Comparison of ENCODE assay signal across 19 cellular contexts in the genomic region with DNA sequence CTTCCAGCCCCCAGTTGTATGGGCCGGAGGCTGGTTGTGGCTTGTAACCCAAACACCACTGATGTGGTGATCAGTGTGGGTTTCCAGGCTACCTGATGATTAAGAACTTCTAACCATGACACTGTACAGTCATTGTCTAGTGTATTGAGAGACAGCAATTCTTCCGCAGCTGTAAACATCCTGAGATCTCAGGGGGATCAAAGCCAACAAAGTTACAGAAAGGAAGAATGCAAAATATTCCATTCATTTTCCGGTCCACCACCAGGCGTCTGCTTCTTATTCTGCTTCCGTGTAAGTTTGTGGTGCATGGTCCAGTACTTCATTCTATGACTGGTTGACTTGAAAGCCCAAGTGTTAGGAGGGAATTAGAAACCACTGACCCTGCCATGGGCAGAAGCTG. TPM values are rescaled to one million over a fixed set of nuclear protein-coding genes. Genes with fewer than 3 reads are reported as not detected.
DNase-seq lines count a peak whose midpoint lies in the region; ATAC-seq and TF ChIP-seq lines count a peak whose summit lies in the region.
"Had no signal": no experiment of that assay in that cellular context is flagged by ENCODE, and none has a peak within 500 bp of the region (broad histone marks: within the 10 kb centered on the region; RNA-seq: fewer than 3 reads in every experiment).

No MANE protein-coding gene starts in this region.

- in situ Hi-C loops in SK-MEL-5 (cut with HindIII; ENCODE audit: low pct_unique_long_range_greater_than_20kb, low sequenced_read_pairs) = no loop called here

- no peak overlapping the region for H3K27ac ChIP-seq in body of pancreas
- H3K27ac ChIP-seq: spleen had no signal

- H3K4me1 ChIP-seq in body of pancreas = no peaks in the 10 kb centered on the region
- H3K4me1 ChIP-seq: spleen had no signal

- TF ChIP-seq CTCF in fibroblast of mammary gland (conservative IDR thresholded peaks at IDR 0.05; ENCODE audit: control insufficient read depth, insufficient read depth, low read depth, low read length) (peak; percentile 32), osteocyte (IDR thresholded peaks at IDR 0.05) (peak; percentile 47), body of pancreas (IDR thresholded peaks at IDR 0.05) (no peak)

- no peaks in the 10 kb centered on the region for H3K36me3 Mint-ChIP-seq in osteocyte (ENCODE audit: unreplicated experiment)

- H3K27me3 ChIP-seq in body of pancreas = no peaks in the 10 kb centered on the region

- H3K4me3 Mint-ChIP-seq in osteocyte (ENCODE audit: unreplicated experiment) = no peak overlapping the region
- H3K4me3 Mint-ChIP-seq: activated T-helper 1 cell treated with anti-CD3 and anti-CD28 coated beads, Interleukin-12 subunit alpha, Interleukin-12 subunit beta, Interleukin-2, Interleukin-4 antibody, amounts not matched to agents 30 ng/mL and 10 ng/mL and 1 ng/mL, durations not matched to agents 14 hours and 24 hours and 36 hours had no signal

- ATAC-seq in body of pancreas = no peak
- ATAC-seq in GM19467 (IDR thresholded peaks at IDR 0.05; ENCODE audit: unreplicated experiment) = no peak
- ATAC-seq in GM18505 (IDR thresholded peaks at IDR 0.05; ENCODE audit: unreplicated experiment) = no peak

- no peaks in the 10 kb centered on the region for H3K9me3 ChIP-seq in body of pancreas
- H3K9me3 ChIP-seq: spleen had no signal

- H3K4me1 Mint-ChIP-seq in osteocyte (ENCODE audit: unreplicated experiment) = peaks cover 21% of the 10 kb centered on the region

- intact Hi-C loops in body of pancreas (cut with DNase I) = no loop called here

- TF ChIP-seq POLR2A in body of pancreas (IDR thresholded peaks at IDR 0.05) (no peak), GM18505 (IDR thresholded peaks at IDR 0.05; ENCODE audit: borderline replicate concordance, extremely low read depth, insufficient read depth, insufficient read length) (no peak)

- H3K27ac Mint-ChIP-seq in osteocyte (ENCODE audit: unreplicated experiment) = peak overlapping the region; percentile 31
- H3K27ac Mint-ChIP-seq: activated T-helper 1 cell treated with anti-CD3 and anti-CD28 coated beads, Interleukin-12 subunit alpha, Interleukin-12 subunit beta, Interleukin-2, Interleukin-4 antibody, amounts not matched to agents 30 ng/mL and 10 ng/mL and 1 ng/mL, durations not matched to agents 14 hours and 24 hours and 36 hours had no signal

- WGBS in body of pancreas, 2 donors = 58 to 65% methylated on average over 5 of the region's 5 CpGs

- no peaks in the 10 kb centered on the region for H3K9me3 Mint-ChIP-seq in osteocyte (ENCODE audit: unreplicated experiment)

- DNase-seq in ELR (ENCODE audit: low read depth) = peak; percentile 97
- peak; percentile 82 for DNase-seq in SK-MEL-5 (ENCODE audit: low read depth, low spot score)
- peak; percentile 68 for DNase-seq in fibroblast of mammary gland (ENCODE audit: low read depth)
- DNase-seq in osteocyte (ENCODE audit: extremely low spot score, unreplicated experiment) = no peak
- no peak for DNase-seq in NCI-H526 (lab: John Stamatoyannopoulos, UW)
- DNase-seq in body of pancreas = no peak
- DNase-seq: activated CD4-positive, alpha-beta T cell treated with anti-CD3 and anti-CD28 coated beads, Interleukin-2, amount 50 U/mL, for 4 hours; COR-L47; effector CD8-positive, alpha-beta T cell; H7; head of caudate nucleus; Kasumi-1; NCI-H1930; NCI-H748 treated with DMSO at 0.1 percent for 48 hours; spleen; T1000 had no signal

- H3K27me3 Mint-ChIP-seq in osteocyte (ENCODE audit: unreplicated experiment) = no peaks in the 10 kb centered on the region

- H3K4me3 ChIP-seq in fibroblast of mammary gland (ENCODE audit: control insufficient read depth, low read depth, low read length) (no peak overlapping the region), body of pancreas (no peak overlapping the region)
- H3K4me3 ChIP-seq: spleen had no signal

- no peaks in the 10 kb centered on the region for H3K36me3 ChIP-seq in body of pancreas (replicated peaks in 1 of 2; ENCODE audit: insufficient read depth in 1 of 2, low read depth in 2 of 2)
- H3K36me3 ChIP-seq: spleen had no signal

RNA-seq across cellular contexts. Expression of a gene that starts 10.3 kb away (rescaled TPM):
- total RNA-seq in SK-MEL-5 (2014; rRNA removed; shearing (Covaris generic)) = 1.4 and 2.7 TPM in 2 replicates
- 13.5 and 17.5 TPM in 2 replicates for polyA plus RNA-seq in SK-MEL-5 (2015; cell fraction: cytosol; rRNA removed)
- 6.3 and 14.1 TPM in 2 replicates for polyA plus RNA-seq in SK-MEL-5 (2015; cell fraction: nucleus; rRNA removed)
- 57.0 and 57.9 TPM in 2 replicates for total RNA-seq in osteocyte
- 1 to 10 TPM; 1.0 to 2.0 TPM for total RNA-seq in body of pancreas
- total RNA-seq: activated T-helper 1 cell treated with anti-CD3 and anti-CD28 coated beads, Interleukin-12 subunit alpha, Interleukin-12 subunit beta, Interleukin-2, Interleukin-4 antibody, amounts not matched to agents 30 ng/mL and 10 ng/mL and 1 ng/mL, durations not matched to agents 14 hours and 24 hours and 36 hours had no signal

Comparison
In these comparisons a context has a peak if more than half of its experiments do, and no peak if none do; other contexts are left out.
1. DNase-seq: peak in ELR (single experiment), SK-MEL-5 (single experiment) and fibroblast of mammary gland (single experiment); none in osteocyte (single experiment), NCI-H526 (0 of 2) and body of pancreas (0 of 4).
2. CTCF ChIP-seq: peak in fibroblast of mammary gland (single experiment) and osteocyte (single experiment); none in body of pancreas (0 of 7).
3. RNA of a gene that starts 10.3 kb away (total RNA-seq): 57.0 to 57.9 TPM in osteocyte; 1.4 to 2.7 TPM in SK-MEL-5 and 1.0 to 2.0 TPM in body of pancreas; every median in the first group is over 10 times any median in the second.